Comparison of ENCODE assay signal across 1 cellular context in the genomic region with DNA sequence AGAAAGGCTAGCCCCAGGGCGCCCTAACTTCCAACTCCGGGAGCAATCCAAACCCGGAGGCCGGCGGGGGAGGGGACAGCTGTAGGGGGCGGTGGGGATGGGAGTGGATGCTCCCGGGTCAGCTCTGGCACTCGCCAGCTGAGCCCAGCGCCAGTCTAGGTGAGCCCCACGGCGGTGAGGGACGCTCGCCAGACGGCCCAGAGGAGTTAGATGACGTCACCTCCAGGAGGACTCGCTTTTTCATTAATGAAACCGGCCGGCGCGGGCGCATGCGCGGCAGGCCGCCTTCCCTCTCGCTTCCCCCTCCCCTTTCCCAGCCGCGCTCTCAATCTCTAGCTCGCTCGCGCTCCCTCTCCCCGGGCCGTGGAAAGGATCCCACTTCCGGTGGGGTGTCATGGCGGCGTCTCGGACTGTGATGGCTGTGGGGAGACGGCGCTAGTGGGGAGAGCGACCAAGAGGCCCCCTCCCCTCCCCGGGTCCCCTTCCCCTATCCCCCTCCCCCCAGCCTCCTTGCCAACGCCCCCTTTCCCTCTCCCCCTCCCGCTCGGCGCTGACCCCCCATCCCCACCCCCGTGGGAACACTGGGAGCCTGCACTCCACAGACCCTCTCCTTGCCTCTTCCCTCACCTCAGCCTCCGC.
TF ChIP-seq lines count a peak whose summit lies in the region.

NF1 (plus strand) TSS at position 378 of the 639 bp plus-strand sequence. CDS start 333 bp downstream, outside the sequence.

TF ChIP-seq in K562, 482 proteins besides CTCF, POLR2A, EP300 and RAD21 (continued from another document and continues in another):
- TF ChIP-seq ZNF280A (IDR thresholded peaks at IDR 0.05; ENCODE audit: low read depth, partially characterized antibody) (no peak), JUN (IDR thresholded peaks at IDR 0.05; ENCODE audit: borderline replicate concordance, low read depth, low read length) (peak; percentile 99), JUN (CRISPR knock-in tag; IDR thresholded peaks at IDR 0.05; ENCODE audit: borderline replicate concordance) (0 out of 2 replicates have a peak, but pooled peaks have one; percentile 57), WHSC1 (IDR thresholded peaks at IDR 0.05; ENCODE audit: low read length) (no peak), MBD2 (IDR thresholded peaks at IDR 0.05; ENCODE audit: borderline replicate concordance, low read depth) (0 out of 2 replicates have a peak, but pooled peaks have one; percentile 22), RB1 (IDR thresholded peaks at IDR 0.05; ENCODE audit: low read depth) (peak; percentile 32), ZNF644 (tag; IDR thresholded peaks at IDR 0.05; ENCODE audit: low read depth) (peak; percentile 51; the same call in 1 of the 2 replicates), RBFOX2 (IDR thresholded peaks at IDR 0.05; ENCODE audit: low read depth, low read length) (peak; percentile 87), FOXP4 (CRISPR knock-in tag; IDR thresholded peaks at IDR 0.05; ENCODE audit: borderline replicate concordance) (no peak), TCF7 (IDR thresholded peaks at IDR 0.05; ENCODE audit: borderline replicate concordance) (no peak), PHB2 (IDR thresholded peaks at IDR 0.05; ENCODE audit: low read depth) (no peak), SAFB (IDR thresholded peaks at IDR 0.05; ENCODE audit: borderline replicate concordance, low read depth, low read length) (peak; percentile 35; the same call in 1 of the 2 replicates), FOXK2 (conservative IDR thresholded peaks at IDR 0.05 in 1 of 2, IDR thresholded peaks at IDR 0.05 in 1 of 2; ENCODE audit: low read depth in 2 of 2) (peak in 1 of 2 experiments; percentile 77; a peak in 2 of 4 replicates), POLR3G (IDR thresholded peaks at IDR 0.05; ENCODE audit: extremely low read depth, insufficient read length, insufficient replicate concordance) (no peak), ZNF134 (CRISPR knock-in tag; conservative IDR thresholded peaks at IDR 0.05) (no peak), GTF2E2 (tag; IDR thresholded peaks at IDR 0.05) (peak; percentile 82; the same call in 1 of the 2 replicates), ATF2 (CRISPR knock-in tag; IDR thresholded peaks at IDR 0.05) (peak; percentile 94), DDX20 (tag; IDR thresholded peaks at IDR 0.05; ENCODE audit: low read depth) (no peak), ETV1 (tag; conservative IDR thresholded peaks at IDR 0.05; ENCODE audit: low read depth) (peak; percentile 89), RBBP5 (IDR thresholded peaks at IDR 0.05; ENCODE audit: borderline replicate concordance, insufficient read depth, low read length, poor library complexity, severe bottlenecking) (peak; percentile 29), ZBTB9 (CRISPR knock-in tag; IDR thresholded peaks at IDR 0.05) (no peak), PHF8 (IDR thresholded peaks at IDR 0.05; ENCODE audit: borderline replicate concordance, low read length) (peak; percentile 40; the same call in 1 of the 2 replicates), HDAC8 (tag; IDR thresholded peaks at IDR 0.05) (no peak), POLR2AphosphoS5 (IDR thresholded peaks at IDR 0.05; ENCODE audit: control insufficient read depth, insufficient read depth, low read depth, low read length) (peak; percentile 78), RCOR1 (IDR thresholded peaks at IDR 0.05; ENCODE audit: borderline replicate concordance in 1 of 2, low read depth in 2 of 2, low read length in 2 of 2) (0 out of 4 replicates have a peak, but pooled peaks of 1 of the 2 experiments have one; percentile 18), SMARCC2 (IDR thresholded peaks at IDR 0.05; ENCODE audit: low read depth) (no peak), RBM34 (IDR thresholded peaks at IDR 0.05; ENCODE audit: borderline replicate concordance, insufficient read depth, low read length) (no peak), TFAP4 (CRISPR knock-in tag; IDR thresholded peaks at IDR 0.05; ENCODE audit: borderline replicate concordance) (peak; percentile 38; the same call in 1 of the 2 replicates), ZBED1 (IDR thresholded peaks at IDR 0.05) (no peak), ZKSCAN1 (IDR thresholded peaks at IDR 0.05; ENCODE audit: low read depth, low read length) (peak; percentile 34; the same call in 1 of the 2 replicates), TCF15 (CRISPR knock-in tag; IDR thresholded peaks at IDR 0.05) (no peak), NRF1 (conservative IDR thresholded peaks at IDR 0.05 in 1 of 2, IDR thresholded peaks at IDR 0.05 in 1 of 2) (peak; percentile 96 to 97), ZSCAN29 (IDR thresholded peaks at IDR 0.05) (no peak), HCFC1 (IDR thresholded peaks at IDR 0.05; ENCODE audit: low read depth, low read length) (peak; percentile 26; the same call in 1 of the 2 replicates), STAT5B (CRISPR knock-in tag; IDR thresholded peaks at IDR 0.05) (no peak), CREB1 (IDR thresholded peaks at IDR 0.05) (peak; percentile 49; the same call in 1 of the 2 replicates), CREB1 (CRISPR knock-in tag; IDR thresholded peaks at IDR 0.05) (peak; percentile 49; the same call in 1 of the 2 replicates)
- TF ChIP-seq, protein P1, sequence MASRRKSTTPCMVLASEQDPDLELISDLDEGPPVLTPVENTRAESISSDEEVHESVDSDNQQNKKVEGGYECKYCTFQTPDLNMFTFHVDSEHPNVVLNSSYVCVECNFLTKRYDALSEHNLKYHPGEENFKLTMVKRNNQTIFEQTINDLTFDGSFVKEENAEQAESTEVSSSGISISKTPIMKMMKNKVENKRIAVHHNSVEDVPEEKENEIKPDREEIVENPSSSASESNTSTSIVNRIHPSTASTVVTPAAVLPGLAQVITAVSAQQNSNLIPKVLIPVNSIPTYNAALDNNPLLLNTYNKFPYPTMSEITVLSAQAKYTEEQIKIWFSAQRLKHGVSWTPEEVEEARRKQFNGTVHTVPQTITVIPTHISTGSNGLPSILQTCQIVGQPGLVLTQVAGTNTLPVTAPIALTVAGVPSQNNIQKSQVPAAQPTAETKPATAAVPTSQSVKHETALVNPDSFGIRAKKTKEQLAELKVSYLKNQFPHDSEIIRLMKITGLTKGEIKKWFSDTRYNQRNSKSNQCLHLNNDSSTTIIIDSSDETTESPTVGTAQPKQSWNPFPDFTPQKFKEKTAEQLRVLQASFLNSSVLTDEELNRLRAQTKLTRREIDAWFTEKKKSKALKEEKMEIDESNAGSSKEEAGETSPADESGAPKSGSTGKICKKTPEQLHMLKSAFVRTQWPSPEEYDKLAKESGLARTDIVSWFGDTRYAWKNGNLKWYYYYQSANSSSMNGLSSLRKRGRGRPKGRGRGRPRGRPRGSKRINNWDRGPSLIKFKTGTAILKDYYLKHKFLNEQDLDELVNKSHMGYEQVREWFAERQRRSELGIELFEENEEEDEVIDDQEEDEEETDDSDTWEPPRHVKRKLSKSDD (conservative IDR thresholded peaks at IDR 0.05; ENCODE audit: low read length), result 0 out of 2 replicates have a peak, but pooled peaks have one; percentile 57
- TF ChIP-seq, protein P2, sequence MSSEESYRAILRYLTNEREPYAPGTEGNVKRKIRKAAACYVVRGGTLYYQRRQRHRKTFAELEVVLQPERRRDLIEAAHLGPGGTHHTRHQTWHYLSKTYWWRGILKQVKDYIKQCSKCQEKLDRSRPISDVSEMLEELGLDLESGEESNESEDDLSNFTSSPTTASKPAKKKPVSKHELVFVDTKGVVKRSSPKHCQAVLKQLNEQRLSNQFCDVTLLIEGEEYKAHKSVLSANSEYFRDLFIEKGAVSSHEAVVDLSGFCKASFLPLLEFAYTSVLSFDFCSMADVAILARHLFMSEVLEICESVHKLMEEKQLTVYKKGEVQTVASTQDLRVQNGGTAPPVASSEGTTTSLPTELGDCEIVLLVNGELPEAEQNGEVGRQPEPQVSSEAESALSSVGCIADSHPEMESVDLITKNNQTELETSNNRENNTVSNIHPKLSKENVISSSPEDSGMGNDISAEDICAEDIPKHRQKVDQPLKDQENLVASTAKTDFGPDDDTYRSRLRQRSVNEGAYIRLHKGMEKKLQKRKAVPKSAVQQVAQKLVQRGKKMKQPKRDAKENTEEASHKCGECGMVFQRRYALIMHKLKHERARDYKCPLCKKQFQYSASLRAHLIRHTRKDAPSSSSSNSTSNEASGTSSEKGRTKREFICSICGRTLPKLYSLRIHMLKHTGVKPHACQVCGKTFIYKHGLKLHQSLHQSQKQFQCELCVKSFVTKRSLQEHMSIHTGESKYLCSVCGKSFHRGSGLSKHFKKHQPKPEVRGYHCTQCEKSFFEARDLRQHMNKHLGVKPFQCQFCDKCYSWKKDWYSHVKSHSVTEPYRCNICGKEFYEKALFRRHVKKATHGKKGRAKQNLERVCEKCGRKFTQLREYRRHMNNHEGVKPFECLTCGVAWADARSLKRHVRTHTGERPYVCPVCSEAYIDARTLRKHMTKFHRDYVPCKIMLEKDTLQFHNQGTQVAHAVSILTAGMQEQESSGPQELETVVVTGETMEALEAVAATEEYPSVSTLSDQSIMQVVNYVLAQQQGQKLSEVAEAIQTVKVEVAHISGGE (CRISPR knock-in tag; IDR thresholded peaks at IDR 0.05), result 0 out of 6 replicates have a peak, but pooled peaks of 1 of the 3 experiments have one; percentile 55
- TF ChIP-seq, protein P3, sequence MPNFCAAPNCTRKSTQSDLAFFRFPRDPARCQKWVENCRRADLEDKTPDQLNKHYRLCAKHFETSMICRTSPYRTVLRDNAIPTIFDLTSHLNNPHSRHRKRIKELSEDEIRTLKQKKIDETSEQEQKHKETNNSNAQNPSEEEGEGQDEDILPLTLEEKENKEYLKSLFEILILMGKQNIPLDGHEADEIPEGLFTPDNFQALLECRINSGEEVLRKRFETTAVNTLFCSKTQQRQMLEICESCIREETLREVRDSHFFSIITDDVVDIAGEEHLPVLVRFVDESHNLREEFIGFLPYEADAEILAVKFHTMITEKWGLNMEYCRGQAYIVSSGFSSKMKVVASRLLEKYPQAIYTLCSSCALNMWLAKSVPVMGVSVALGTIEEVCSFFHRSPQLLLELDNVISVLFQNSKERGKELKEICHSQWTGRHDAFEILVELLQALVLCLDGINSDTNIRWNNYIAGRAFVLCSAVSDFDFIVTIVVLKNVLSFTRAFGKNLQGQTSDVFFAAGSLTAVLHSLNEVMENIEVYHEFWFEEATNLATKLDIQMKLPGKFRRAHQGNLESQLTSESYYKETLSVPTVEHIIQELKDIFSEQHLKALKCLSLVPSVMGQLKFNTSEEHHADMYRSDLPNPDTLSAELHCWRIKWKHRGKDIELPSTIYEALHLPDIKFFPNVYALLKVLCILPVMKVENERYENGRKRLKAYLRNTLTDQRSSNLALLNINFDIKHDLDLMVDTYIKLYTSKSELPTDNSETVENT (CRISPR knock-in tag; IDR thresholded peaks at IDR 0.05), result peak; percentile 79; the same call in 1 of the 2 replicates
